Comparison of ENCODE assay signal across 8 cellular contexts in genomic region chr4:176492648-176493302, GRCh38.
DNase-seq lines count a peak whose midpoint lies in the region; ATAC-seq lines count a peak whose summit lies in the region.

No MANE protein-coding gene starts in this region.

- WGBS in neuronal stem cell (ENCODE audit: extremely low coverage in 2 of 2, insufficient read length in 2 of 2, insufficient replicate concordance in 1 of 2), 2 donors, result no CpG with 5 or more reads among the region's 2 CpGs

- H3K4ac ChIP-seq in neuronal stem cell (ENCODE audit: low read length), result no peak overlapping the region

- H3K4me2 ChIP-seq in neuronal stem cell (ENCODE audit: insufficient read depth, low read length, poor library complexity, severe bottlenecking), result no peak overlapping the region

- no peak overlapping the region for H4K8ac ChIP-seq in neuronal stem cell (ENCODE audit: low read depth, low read length)

- H3K14ac ChIP-seq in neuronal stem cell (ENCODE audit: low read length), result no peak overlapping the region

- H3K36me3 ChIP-seq in neuronal stem cell (replicated peaks in 1 of 2; ENCODE audit: control insufficient read depth in 2 of 2, insufficient read depth in 2 of 2, low read length in 2 of 2), result no peaks in the 10 kb centered on the region

- no peak overlapping the region for H3K4me3 ChIP-seq in neuronal stem cell (ENCODE audit: low read length in 2 of 2)

- no peaks in the 10 kb centered on the region for H3K27me3 ChIP-seq in neuronal stem cell (ENCODE audit: control insufficient read depth in 3 of 3, insufficient read depth in 3 of 3, low read depth in 1 of 3, low read length in 3 of 3)

- H3K27ac ChIP-seq in neuronal stem cell (replicated peaks; ENCODE audit: low read length), result no peak overlapping the region

- no peaks in the 10 kb centered on the region for H3K4me1 ChIP-seq in neuronal stem cell (ENCODE audit: control insufficient read depth in 2 of 2, insufficient read depth in 1 of 2, low read depth in 1 of 2, low read length in 2 of 2)

- no peak overlapping the region for H2AFZ ChIP-seq in neuronal stem cell (ENCODE audit: low read length)

- DNase-seq in fibroblast of peridontal ligament (ENCODE audit: extremely low read depth) (peak; percentile 20), DMS53 (lab: John Stamatoyannopoulos, UW) (no peak), neuronal stem cell (ENCODE audit: low spot score) (no peak)
- DNase-seq in stimulated activated CD4-positive, alpha-beta T cell treated with anti-CD3 and anti-CD28 coated beads, Interleukin-2, amount 100 ng/mL, for 48 hours, result no peak
- no peak for DNase-seq in central memory CD4-positive, alpha-beta T cell

- no peak overlapping the region for H2AK5ac ChIP-seq in neuronal stem cell (ENCODE audit: low read depth, low read length)

- H2BK15ac ChIP-seq in neuronal stem cell (ENCODE audit: low read length), result no peak overlapping the region

- H2BK5ac ChIP-seq in neuronal stem cell (ENCODE audit: low read length), result no peak overlapping the region

- H3K18ac ChIP-seq in neuronal stem cell (ENCODE audit: low read length), result no peak overlapping the region

- ATAC-seq in GM18511 (IDR thresholded peaks at IDR 0.05; ENCODE audit: unreplicated experiment), result peak; percentile 100
- ATAC-seq in GM21423 (IDR thresholded peaks at IDR 0.05; ENCODE audit: unreplicated experiment), result peak; percentile 100
- ATAC-seq in HG03354 (IDR thresholded peaks at IDR 0.05; ENCODE audit: poor library complexity, severe bottlenecking, unreplicated experiment), result peak; percentile 100

- H3K79me1 ChIP-seq in neuronal stem cell (ENCODE audit: low read depth, low read length), result no peaks in the 10 kb centered on the region

- no peak overlapping the region for H4K91ac ChIP-seq in neuronal stem cell (ENCODE audit: low read depth, low read length, poor library complexity)

- no peak overlapping the region for H3K23ac ChIP-seq in neuronal stem cell (ENCODE audit: low read depth, low read length, poor library complexity)

- H3K9me3 ChIP-seq in neuronal stem cell (replicated peaks in 1 of 2; ENCODE audit: control insufficient read depth in 2 of 2, insufficient read depth in 1 of 2, low read depth in 1 of 2, low read length in 2 of 2), result no peaks in the 10 kb centered on the region

- no peak overlapping the region for H3K9ac ChIP-seq in neuronal stem cell (ENCODE audit: low read depth, low read length, poor library complexity)

- H2BK120ac ChIP-seq in neuronal stem cell (ENCODE audit: low read depth, low read length), result no peak overlapping the region

- no peak overlapping the region for H2BK12ac ChIP-seq in neuronal stem cell (ENCODE audit: low read length)
